Comparison of ENCODE assay signal across 19 cellular contexts in the genomic region with DNA sequence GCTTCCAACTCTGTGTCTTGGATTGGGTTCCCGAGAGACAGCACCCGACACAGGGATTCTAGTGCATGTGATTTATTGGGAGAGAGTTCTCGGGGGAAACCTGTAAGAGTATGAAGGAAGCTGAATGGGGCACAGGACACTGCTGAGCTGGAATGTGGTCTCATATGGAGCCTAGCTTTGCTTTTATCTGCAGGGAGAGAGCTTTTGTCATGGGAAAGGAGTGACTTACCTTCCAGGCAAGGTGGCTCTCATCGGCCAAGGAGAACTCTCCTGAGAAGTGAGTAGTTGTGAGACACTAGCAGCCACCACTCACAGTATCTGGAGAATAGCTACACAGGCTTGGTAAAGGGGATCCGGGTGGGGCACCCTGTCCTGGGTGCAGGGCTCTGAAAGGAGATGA.
A peak's percentile ranks its signal among the peaks of the same experiment; 100 is the strongest.
DNase-seq lines count a peak whose midpoint lies in the region; ATAC-seq and TF ChIP-seq lines count a peak whose summit lies in the region.
"Had no signal": no experiment of that assay in that cellular context is flagged by ENCODE, and none has a peak within 500 bp of the region (broad histone marks: within the 10 kb centered on the region; RNA-seq: fewer than 3 reads in every experiment).

No MANE protein-coding gene starts in this region.

- H3K4me1 Mint-ChIP-seq in GM23338 (peaks cover 19% of the 10 kb centered on the region), WTC11 (peaks cover 21% of the 10 kb centered on the region), nephron (peaks cover 41% of the 10 kb centered on the region)
- H3K4me1 Mint-ChIP-seq in activated CD4-positive, alpha-beta T cell treated with anti-CD3 and anti-CD28 coated beads, Interleukin-2, amount 10 ng/mL, durations not matched to agents 24 days and 14 days, result no peaks in the 10 kb centered on the region

- H4K20me1 ChIP-seq in GM23338 (replicated peaks; ENCODE audit: insufficient read depth), result no peaks in the 10 kb centered on the region

- POLR2A ChIA-PET in WTC11 (lab: Charles Lee), result no interaction called here

- no peak overlapping the region for H3K27ac Mint-ChIP-seq in GM23338
- no peak overlapping the region for H3K27ac Mint-ChIP-seq in WTC11
- H3K27ac Mint-ChIP-seq in nephron, result peak overlapping the region in 2 of 3 experiments; percentile 15 to 57
- H3K27ac Mint-ChIP-seq in activated CD4-positive, alpha-beta T cell treated with anti-CD3 and anti-CD28 coated beads, Interleukin-2, amount 10 ng/mL, durations not matched to agents 24 days and 14 days, result no peak overlapping the region
- H3K27ac Mint-ChIP-seq: CD4-positive, alpha-beta T cell had no signal

- H3K79me2 ChIP-seq in GM23338 (replicated peaks; ENCODE audit: insufficient read depth), result no peaks in the 10 kb centered on the region

- H3K36me3 Mint-ChIP-seq in GM23338 (ENCODE audit: low read depth) (no peaks in the 10 kb centered on the region), WTC11 (no peaks in the 10 kb centered on the region), nephron (ENCODE audit: low read depth) (no peaks in the 10 kb centered on the region)
- H3K36me3 Mint-ChIP-seq in activated CD4-positive, alpha-beta T cell treated with anti-CD3 and anti-CD28 coated beads, Interleukin-2, amount 10 ng/mL, durations not matched to agents 24 days and 14 days (ENCODE audit: low read depth), result no peaks in the 10 kb centered on the region

- DNase-seq in GM23338 (ENCODE audit: low spot score), result peak; percentile 20
- no peak for DNase-seq in WTC11 (ENCODE audit: low spot score)
- no peak for DNase-seq in activated CD4-positive, alpha-beta T cell treated with anti-CD3 and anti-CD28 coated beads, Interleukin-2, amount 10 ng/mL, durations not matched to agents 24 days and 14 days
- DNase-seq in SW 1271 (lab: John Stamatoyannopoulos, UW), result no peak
- DNase-seq in thyroid gland, result no peak
- DNase-seq in psoas muscle, result no peak
- DNase-seq: AML-193; CD4-positive, alpha-beta T cell; KG1; MG63; NCI-H1105 treated with DMSO at 0.1 percent for 48 hours; NCI-H446; NCI-H526; NK-92 treated with Interleukin-12 subunit alpha and Interleukin-12 subunit beta, amount 100 ng/mL, for 24 hours; SHP77 had no signal

- H3K4me1 ChIP-seq in GM23338 (ENCODE audit: insufficient read depth), result 0 out of 2 replicates have a peak, but pooled peaks cover 3% of the 10 kb centered on the region
- H3K4me1 ChIP-seq in iPS-18a (ENCODE audit: control insufficient read depth, low read depth, low read length), result peaks cover 15% of the 10 kb centered on the region
- peaks cover under 1 to 3% of the 10 kb centered on the region in 2 donors for H3K4me1 ChIP-seq in thyroid gland
- H3K4me1 ChIP-seq in psoas muscle, result no peaks in the 10 kb centered on the region
- H3K4me1 ChIP-seq: BLaER1 treated with 17β-estradiol and CSF1 and Interleukin-3, amounts not matched to agents 10 nM and 100 nM had no signal

- H3K4me3 Mint-ChIP-seq in GM23338 (no peak overlapping the region), WTC11 (no peak overlapping the region), nephron (no peak overlapping the region)
- no peak overlapping the region for H3K4me3 Mint-ChIP-seq in activated CD4-positive, alpha-beta T cell treated with anti-CD3 and anti-CD28 coated beads, Interleukin-2, amount 10 ng/mL, durations not matched to agents 24 days and 14 days
- H3K4me3 Mint-ChIP-seq: CD4-positive, alpha-beta T cell had no signal

- ATAC-seq in GM23338, result peak; percentile 76
- ATAC-seq in WTC11, result peak; percentile 72
- no peak for ATAC-seq in psoas muscle

- H3K9me2 ChIP-seq in GM23338 (ENCODE audit: insufficient read depth), result no peaks in the 10 kb centered on the region

- H3K27me3 Mint-ChIP-seq in GM23338 (ENCODE audit: insufficient read depth, low read depth, poor library complexity) (no peaks in the 10 kb centered on the region), WTC11 (ENCODE audit: low read depth) (no peaks in the 10 kb centered on the region), nephron (ENCODE audit: low read depth) (peaks cover 4% of the 10 kb centered on the region)
- H3K27me3 Mint-ChIP-seq in activated CD4-positive, alpha-beta T cell treated with anti-CD3 and anti-CD28 coated beads, Interleukin-2, amount 10 ng/mL, durations not matched to agents 24 days and 14 days, result no peaks in the 10 kb centered on the region

- TF ChIP-seq CTCF in GM23338 (conservative IDR thresholded peaks at IDR 0.05; ENCODE audit: low read depth in 2 of 2), result no peak
- TF ChIP-seq CTCF in WTC11 (IDR thresholded peaks at IDR 0.05), result no peak
- TF ChIP-seq CTCF in nephron (IDR thresholded peaks at IDR 0.05; ENCODE audit: unreplicated experiment in 3 of 3), result no peak
- TF ChIP-seq CTCF in thyroid gland (IDR thresholded peaks at IDR 0.05), result no peak
- TF ChIP-seq CTCF in psoas muscle (IDR thresholded peaks at IDR 0.05), result no peak

- no peak overlapping the region for H3K4me2 ChIP-seq in GM23338
- H3K4me2 ChIP-seq: BLaER1 treated with 17β-estradiol and CSF1 and Interleukin-3, amounts not matched to agents 10 nM and 100 nM had no signal

- H3K9me3 Mint-ChIP-seq in GM23338 (0 out of 3 replicates have a peak, but pooled peaks cover 3% of the 10 kb centered on the region), WTC11 (no peaks in the 10 kb centered on the region), nephron (no peaks in the 10 kb centered on the region)
- H3K9me3 Mint-ChIP-seq in activated CD4-positive, alpha-beta T cell treated with anti-CD3 and anti-CD28 coated beads, Interleukin-2, amount 10 ng/mL, durations not matched to agents 24 days and 14 days, result no peaks in the 10 kb centered on the region
- H3K9me3 Mint-ChIP-seq: CD4-positive, alpha-beta T cell had no signal

- 95 to 96% methylated on average over 4 to 5 of the region's 5 CpGs for WGBS in thyroid gland, 2 donors
- WGBS in psoas muscle, 3 donors, result 83 to 97% (median 96%) methylated on average over 5 of the region's 5 CpGs

- H3F3A ChIP-seq in GM23338 (replicated peaks; ENCODE audit: low read depth), result no peaks in the 10 kb centered on the region

- H2AFZ ChIP-seq in GM23338, result no peak overlapping the region

- no peaks in the 10 kb centered on the region for H3K9me3 ChIP-seq in iPS-18a (ENCODE audit: control insufficient read depth, low read depth, low read length)
- no peaks in the 10 kb centered on the region for H3K9me3 ChIP-seq in thyroid gland
- no peaks in the 10 kb centered on the region for H3K9me3 ChIP-seq in psoas muscle
- H3K9me3 ChIP-seq: BLaER1 treated with 17β-estradiol and CSF1 and Interleukin-3, amounts not matched to agents 10 nM and 100 nM; MG63 had no signal

- H3K27ac ChIP-seq in GM23338 (ENCODE audit: low read depth) (no peak overlapping the region), iPS-18a (ENCODE audit: low read length) (no peak overlapping the region), thyroid gland (no peak overlapping the region), psoas muscle (no peak overlapping the region)
- H3K27ac ChIP-seq: BLaER1 treated with 17β-estradiol and CSF1 and Interleukin-3, amounts not matched to agents 10 nM and 100 nM; RWPE1 had no signal

- intact Hi-C loops in activated CD4-positive, alpha-beta T cell treated with anti-CD3 and anti-CD28 coated beads, Interleukin-2, amount 10 ng/mL, durations not matched to agents 24 days and 14 days (cut with micrococcal nuclease), result no loop called here
- intact Hi-C loops in thyroid gland (cut with DNase I) (no loop called here), psoas muscle (cut with DNase I) (no loop called here)

- H3K4me3 ChIP-seq in GM23338 (no peak overlapping the region), iPS-18a (ENCODE audit: low read length) (peak overlapping the region; percentile 9), thyroid gland (replicated peaks in 1 of 3) (no peak overlapping the region), psoas muscle (no peak overlapping the region)
- H3K4me3 ChIP-seq: BLaER1 treated with 17β-estradiol and CSF1 and Interleukin-3, amounts not matched to agents 10 nM and 100 nM; MG63 had no signal

- no peaks in the 10 kb centered on the region for H3K36me3 ChIP-seq in GM23338 (ENCODE audit: insufficient read depth)
- no peaks in the 10 kb centered on the region for H3K36me3 ChIP-seq in iPS-18a (ENCODE audit: control insufficient read depth, low read depth, low read length)
- no peaks in the 10 kb centered on the region for H3K36me3 ChIP-seq in thyroid gland
- H3K36me3 ChIP-seq in psoas muscle (ENCODE audit: insufficient read depth in 1 of 2, low read depth in 1 of 2), result no peaks in the 10 kb centered on the region
- H3K36me3 ChIP-seq: BLaER1 treated with 17β-estradiol and CSF1 and Interleukin-3, amounts not matched to agents 10 nM and 100 nM; MG63 had no signal

- no peak for TF ChIP-seq POLR2A in thyroid gland (IDR thresholded peaks at IDR 0.05)

- H3K9ac ChIP-seq in iPS-18a (ENCODE audit: low read length), result no peak overlapping the region
- H3K9ac ChIP-seq: BLaER1 treated with 17β-estradiol and CSF1 and Interleukin-3, amounts not matched to agents 10 nM and 100 nM had no signal

- CTCF ChIA-PET in WTC11 (lab: Charles Lee), result interaction anchor here (1.6 kb wide), 1 partner anchor 32 kb away, joined by 4 read pairs; no protein-coding TSS in a partner anchor

- H3K27me3 ChIP-seq in GM23338 (ENCODE audit: insufficient read depth) (no peaks in the 10 kb centered on the region), iPS-18a (ENCODE audit: control insufficient read depth, insufficient read depth, low read length) (no peaks in the 10 kb centered on the region), thyroid gland (no peaks in the 10 kb centered on the region), psoas muscle (ENCODE audit: insufficient read depth in 3 of 3, low read length in 2 of 3) (peaks cover 0 to 13% (median 0%) of the 10 kb centered on the region in 3 donors)
- H3K27me3 ChIP-seq: MG63 had no signal

TF ChIP-seq in GM23338, 12 proteins besides CTCF, POLR2A, EP300 and RAD21 (continues in another document):
- no peak for TF ChIP-seq NANOG (IDR thresholded peaks at IDR 0.05; ENCODE audit: borderline replicate concordance)

TF ChIP-seq in WTC11, 78 proteins besides CTCF, POLR2A, EP300 and RAD21:
- TF ChIP-seq, protein P1, sequence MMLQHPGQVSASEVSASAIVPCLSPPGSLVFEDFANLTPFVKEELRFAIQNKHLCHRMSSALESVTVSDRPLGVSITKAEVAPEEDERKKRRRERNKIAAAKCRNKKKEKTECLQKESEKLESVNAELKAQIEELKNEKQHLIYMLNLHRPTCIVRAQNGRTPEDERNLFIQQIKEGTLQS (CRISPR knock-in tag; conservative IDR thresholded peaks at IDR 0.05), result no peak
- peak; percentile 52; the same call in 1 of the 2 replicates for TF ChIP-seq ZNF423 (CRISPR knock-in tag; IDR thresholded peaks at IDR 0.05)
- TF ChIP-seq ATF1 (CRISPR knock-in tag; IDR thresholded peaks at IDR 0.05), result no peak
TF ChIP-seq in WTC11: peak in this region for 1.

Comparison
In these comparisons a context has a peak if more than half of its experiments do, and no peak if none do; other contexts are left out.
1. ATAC-seq: peak in GM23338 (single experiment) and WTC11 (single experiment); none in psoas muscle (0 of 4).
2. H3K27ac Mint-ChIP-seq: peak in nephron (2 of 3); none in GM23338 (single experiment), WTC11 (single experiment) and activated CD4-positive, alpha-beta T cell treated with anti-CD3 and anti-CD28 coated beads, Interleukin-2, amount 10 ng/mL, durations not matched to agents 24 days and 14 days (single experiment).